ENCODE assay signal across 15 cellular contexts in the genomic region with DNA sequence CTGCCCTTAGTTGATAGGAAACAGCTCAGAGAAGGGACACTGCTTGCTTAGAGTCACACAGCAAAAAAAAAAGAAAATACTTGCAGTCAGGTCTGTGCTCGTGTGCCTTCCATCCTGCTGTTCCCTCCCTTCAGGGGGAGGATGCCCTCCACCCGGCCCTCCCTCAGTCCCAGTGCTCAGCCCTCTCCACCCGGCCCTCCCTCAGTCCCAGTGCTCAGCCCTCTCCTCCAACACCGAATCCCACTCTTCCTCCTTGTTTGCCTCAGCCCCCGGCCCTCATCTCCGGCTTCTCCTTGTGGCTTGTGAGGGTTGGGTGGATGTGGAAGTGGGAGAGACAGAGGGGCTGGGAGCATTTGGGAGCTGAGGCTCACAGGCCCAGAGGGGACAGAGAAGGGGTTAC. TPM values are rescaled to one million over a fixed set of nuclear protein-coding genes. Genes with fewer than 3 reads are reported as not detected.
DNase-seq lines count a peak whose midpoint lies in the region; ATAC-seq, FAIRE-seq and TF ChIP-seq lines count a peak whose summit lies in the region.
"Had no signal": no experiment of that assay in that cellular context is flagged by ENCODE, and none has a peak within 500 bp of the region (broad histone marks: within the 10 kb centered on the region; RNA-seq: fewer than 3 reads in every experiment).

No MANE protein-coding gene starts in this region.

- H3K9me3 ChIP-seq in kidney (ENCODE audit: control insufficient read depth in 1 of 2, low read length in 2 of 2) = no peaks in the 10 kb centered on the region
- H3K9me3 ChIP-seq: MG63 had no signal

- no peak overlapping the region for H3K27ac Mint-ChIP-seq in stimulated activated naive CD8-positive, alpha-beta T cell treated with anti-CD3 and anti-CD28 coated beads, Interleukin-15, amount 100 ng/mL, for 72 hours
- H3K27ac Mint-ChIP-seq: HFFc6 had no signal

- ATAC-seq in stimulated activated naive CD8-positive, alpha-beta T cell treated with anti-CD3 and anti-CD28 coated beads, Interleukin-15, Interleukin-2, amounts not matched to agents 100 U/mL and 50 U/mL, for 24 hours = peak; percentile 64
- no peak for ATAC-seq in stimulated activated naive CD8-positive, alpha-beta T cell treated with anti-CD3 and anti-CD28 coated beads, Interleukin-15, amount 100 ng/mL, for 72 hours
- no peak for ATAC-seq in HG02885 (IDR thresholded peaks at IDR 0.05; ENCODE audit: poor library complexity, unreplicated experiment)

- DNase-seq in stimulated activated naive CD8-positive, alpha-beta T cell treated with anti-CD3 and anti-CD28 coated beads, Interleukin-15, Interleukin-2, amounts not matched to agents 100 U/mL and 50 U/mL, for 24 hours = no peak
- no peak for DNase-seq in stimulated activated naive CD8-positive, alpha-beta T cell treated with anti-CD3 and anti-CD28 coated beads, Interleukin-15, amount 100 ng/mL, for 72 hours
- peak; percentile 82 for DNase-seq in kidney
- no peak for DNase-seq in HPDE6-E6E7 (ENCODE audit: extremely low spot score)
- no peak for DNase-seq in NCI-H345 treated with DMSO at 0.1 percent for 48 hours (lab: John Stamatoyannopoulos, UW; ENCODE audit: unreplicated experiment)
- DNase-seq: AML-193, GF-D8, HFFc6, MG63, NCI-H1092 treated with DMSO at 0.1 percent for 48 hours, NCI-H1694, NCI-H2107, NCI-H446 had no signal

- no peak for FAIRE-seq in kidney (lab: Jason Lieb, UNC)
- FAIRE-seq: H1 had no signal

- peaks cover 39% of the 10 kb centered on the region for H3K4me1 Mint-ChIP-seq in stimulated activated naive CD8-positive, alpha-beta T cell treated with anti-CD3 and anti-CD28 coated beads, Interleukin-15, amount 100 ng/mL, for 72 hours

- H3K4me1 ChIP-seq in kidney (ENCODE audit: control insufficient read depth in 1 of 2, insufficient read depth in 1 of 2, low read depth in 1 of 2, low read length in 2 of 2) = peaks cover 0 to 8% of the 10 kb centered on the region in 2 donors

- no peak overlapping the region for H3K9ac ChIP-seq in kidney (ENCODE audit: low read length in 2 of 2)

- no peak overlapping the region for H3K4me3 ChIP-seq in kidney (ENCODE audit: low read length in 2 of 2)
- H3K4me3 ChIP-seq: MG63 had no signal

- no peak for TF ChIP-seq CTCF in kidney (IDR thresholded peaks at IDR 0.05; ENCODE audit: borderline replicate concordance, extremely low read depth, insufficient read depth)

- peaks cover 12% of the 10 kb centered on the region in 2 donors for H3K36me3 ChIP-seq in kidney (ENCODE audit: control insufficient read depth in 1 of 2, insufficient read depth in 2 of 2, low read length in 2 of 2)

- no peaks in the 10 kb centered on the region for H3K9me3 Mint-ChIP-seq in stimulated activated naive CD8-positive, alpha-beta T cell treated with anti-CD3 and anti-CD28 coated beads, Interleukin-15, amount 100 ng/mL, for 72 hours
- H3K9me3 Mint-ChIP-seq: HFFc6 had no signal

- H3K27me3 Mint-ChIP-seq in stimulated activated naive CD8-positive, alpha-beta T cell treated with anti-CD3 and anti-CD28 coated beads, Interleukin-15, amount 100 ng/mL, for 72 hours = no peaks in the 10 kb centered on the region

- H3K27ac ChIP-seq in kidney (ENCODE audit: low read depth in 2 of 2, low read length in 2 of 2) = no peak overlapping the region

- intact Hi-C loops in kidney (cut with DNase I) = no loop called here

- H3K4me3 Mint-ChIP-seq in stimulated activated naive CD8-positive, alpha-beta T cell treated with anti-CD3 and anti-CD28 coated beads, Interleukin-15, amount 100 ng/mL, for 72 hours = no peak overlapping the region
- H3K4me3 Mint-ChIP-seq: HFFc6 had no signal

RNA-seq across cellular contexts. Expression of gene TFPT, which starts 5.8 kb away (rescaled TPM):
- total RNA-seq in kidney = 19.2 TPM
- polyA plus RNA-seq in kidney (ENCODE audit: insufficient read depth, low read depth, low replicate concordance) = 31.6 TPM

RNA-seq across cellular contexts. Expression of gene PRPF31, which starts 5.9 kb away (rescaled TPM):
- 57.2 TPM for total RNA-seq in kidney
- polyA plus RNA-seq in kidney (ENCODE audit: insufficient read depth, low read depth, low replicate concordance) = 55.9 TPM

RNA-seq across cellular contexts. Expression of gene NDUFA3, which starts 7.0 kb away (rescaled TPM):
- 132 TPM for total RNA-seq in kidney
- 1,006 TPM for polyA plus RNA-seq in kidney (ENCODE audit: insufficient read depth, low read depth, low replicate concordance)

RNA-seq across cellular contexts. Expression of gene OSCAR, which starts 9.0 kb away (rescaled TPM):
- 5.1 TPM for total RNA-seq in kidney
- polyA plus RNA-seq in kidney (ENCODE audit: insufficient read depth, low read depth, low replicate concordance) = 0.77 TPM

RNA-seq across cellular contexts. Expression of gene CNOT3, which starts 27.9 kb away (rescaled TPM):
- total RNA-seq in kidney = 38.1 TPM
- 30.8 TPM for polyA plus RNA-seq in kidney (ENCODE audit: insufficient read depth, low read depth, low replicate concordance)
